8 cellular contexts compared by ENCODE assay signal in genomic region chr1:905811-906531, GRCh38. TPM values are rescaled to one million over a fixed set of nuclear protein-coding genes. Genes with fewer than 3 reads are reported as not detected.
DNase-seq lines count a peak whose midpoint lies in the region; ATAC-seq, FAIRE-seq and TF ChIP-seq lines count a peak whose summit lies in the region.

No MANE protein-coding gene starts in this region.

- H4K20me1 ChIP-seq in DND-41 (ENCODE audit: insufficient read depth, low read length) = peaks cover 28% of the 10 kb centered on the region

- intact Hi-C loops in ovary (cut with DNase I) = loop anchor here in 1 of 4 donors (10.0 kb wide), 1 partner anchor 1649 kb away; the partner anchor contains the start of gene TNFRSF14

- no peaks in the 10 kb centered on the region for H3K36me3 Mint-ChIP-seq in IgD-negative memory B cell

- no peak overlapping the region for H3K27ac ChIP-seq in DND-41 (ENCODE audit: low read length)
- H3K27ac ChIP-seq in ovary = no peak overlapping the region

- H3K27me3 Mint-ChIP-seq in IgD-negative memory B cell = peaks cover 27% of the 10 kb centered on the region

- ATAC-seq in DND-41 (ENCODE audit: insufficient read depth, low read depth) (no peak), GM19397 (IDR thresholded peaks at IDR 0.05; ENCODE audit: unreplicated experiment) (no peak)

- no peaks in the 10 kb centered on the region for H3K79me2 ChIP-seq in DND-41 (ENCODE audit: insufficient read depth, low read length)

- H3K4me1 Mint-ChIP-seq in IgD-negative memory B cell = peaks cover 6 to 10% (median 8%) of the 10 kb centered on the region in 3 donors

- TF ChIP-seq POLR2A in ovary (IDR thresholded peaks at IDR 0.05) = no peak

- no peak for TF ChIP-seq CTCF in DND-41 (IDR thresholded peaks at IDR 0.05; ENCODE audit: borderline replicate concordance, extremely low read depth, low read length, poor library complexity, severe bottlenecking)
- no peak for TF ChIP-seq CTCF in ovary (IDR thresholded peaks at IDR 0.05)

- H3K9me3 ChIP-seq in DND-41 (ENCODE audit: insufficient read depth, low read length, severe bottlenecking) (no peaks in the 10 kb centered on the region), ovary (no peaks in the 10 kb centered on the region)

- H3K9ac ChIP-seq in DND-41 (ENCODE audit: low read depth, low read length) = peak overlapping the region; percentile 65; the same call in 1 of the 2 replicates

- DNase-seq in DND-41 (no peak), frontal cortex (ENCODE audit: low spot score in 2 of 2) (peak; percentile 7 to 24), ovary (peak in 4 of 5 donors; percentile 18 to 51 (median 37)), GOT3 (lab: John Stamatoyannopoulos, UW) (no peak), retina (no peak), T1000 (lab: John Stamatoyannopoulos, UW) (no peak)

- peaks cover 20% of the 10 kb centered on the region for H3K4me1 ChIP-seq in DND-41 (ENCODE audit: insufficient read depth, low read length)
- no peaks in the 10 kb centered on the region for H3K4me1 ChIP-seq in ovary (ENCODE audit: insufficient read depth)

- H2AFZ ChIP-seq in DND-41 (ENCODE audit: low read depth, low read length) = no peak overlapping the region

- 59 to 72% (median 60%) methylated on average over 13 of the region's 13 CpGs for WGBS in ovary, 3 donors

- TF ChIP-seq EP300 in ovary (IDR thresholded peaks at IDR 0.05) = no peak

- FAIRE-seq in frontal cortex (lab: Jason Lieb, UNC) = no peak

- peak overlapping the region; percentile 93 for H3K4me2 ChIP-seq in DND-41 (ENCODE audit: insufficient read depth, low read length)

- H3K4me3 ChIP-seq in DND-41 (ENCODE audit: low read depth in 1 of 2, low read length in 2 of 2) (peak overlapping the region in 1 of 2 experiments; percentile 77; a peak in 2 of 4 replicates), ovary (no peak overlapping the region)

- H3K27ac Mint-ChIP-seq in IgD-negative memory B cell = peak overlapping the region in 2 of 3 donors; percentile 60 to 78

- H3K27me3 ChIP-seq in DND-41 (ENCODE audit: insufficient read depth, low read length, poor library complexity) (no peaks in the 10 kb centered on the region), ovary (no peaks in the 10 kb centered on the region)

- H3K36me3 ChIP-seq in DND-41 (ENCODE audit: insufficient read depth, low read length) (peaks cover 3% of the 10 kb centered on the region; the same call in 1 of the 2 replicates), ovary (no peaks in the 10 kb centered on the region)

- H3K4me3 Mint-ChIP-seq in IgD-negative memory B cell = peak overlapping the region in 3 of 4 donors; percentile 52 to 63 (median 62)

- peaks cover 0 to 1% (median 0%) of the 10 kb centered on the region in 3 donors for H3K9me3 Mint-ChIP-seq in IgD-negative memory B cell

RNA-seq across cellular contexts. Expression of gene SAMD11, which starts 17.8 kb away (rescaled TPM):
- not detected for polyA plus RNA-seq in IgD-negative memory B cell
- total RNA-seq in frontal cortex = 0.41 TPM
- total RNA-seq in ovary = 10 to 100 TPM in 1 of 7 donors, 1 to 10 TPM in 5, under 1 TPM in 1; 0.85 to 10.6 (median 2.3) TPM
- 1 to 10 TPM; 1.1 to 2.6 TPM for polyA plus RNA-seq in ovary

RNA-seq across cellular contexts. Expression of gene NOC2L, which starts 53.1 kb away (rescaled TPM):
- polyA plus RNA-seq in IgD-negative memory B cell = 64.9 TPM
- total RNA-seq in frontal cortex = 67.3 TPM
- 10 to 100 TPM; 17.8 to 55.2 (median 46.3) TPM for total RNA-seq in ovary
- polyA plus RNA-seq in ovary = 10 to 100 TPM; 23.8 to 33.9 TPM

RNA-seq across cellular contexts. Expression of gene KLHL17, which starts 54.4 kb away (rescaled TPM):
- polyA plus RNA-seq in IgD-negative memory B cell (1.3 TPM), ovary (1 to 10 TPM in 1 of 2 donors, under 1 TPM in 1; 0.13 to 2.2 TPM)
- total RNA-seq in frontal cortex (6.1 TPM), ovary (1 to 10 TPM; 1.5 to 6.7 (median 2.1) TPM)

Comparison
In these comparisons a context has a peak if more than half of its experiments do, and no peak if none do; other contexts are left out.
1. DNase-seq: peak in frontal cortex (2 of 2) and ovary (4 of 5); none in DND-41 (single experiment), GOT3 (single experiment), retina (single experiment) and T1000 (single experiment).